18 cellular contexts compared by ENCODE assay signal in genomic region chr19:4832776-4833175, GRCh38. TPM values are rescaled to one million over a fixed set of nuclear protein-coding genes. Genes with fewer than 3 reads are reported as not detected.
DNase-seq lines count a peak whose midpoint lies in the region; ATAC-seq and TF ChIP-seq lines count a peak whose summit lies in the region.
"Had no signal": no experiment of that assay in that cellular context is flagged by ENCODE, and none has a peak within 500 bp of the region (broad histone marks: within the 10 kb centered on the region; RNA-seq: fewer than 3 reads in every experiment).

No MANE protein-coding gene starts in this region.

- CTCF ChIA-PET in Caco-2 (lab: Charles Lee): no interaction called here
- CTCF ChIA-PET in naive thymus-derived CD4-positive, alpha-beta T cell (lab: Charles Lee): interaction anchor here (0.8 kb wide), 1 partner anchor 41 kb away, joined by 5 read pairs; the partner anchor contains the start of gene FEM1A

- H3K27me3 Mint-ChIP-seq in CD14-positive monocyte (ENCODE audit: low read depth in 3 of 3): peaks cover 0 to 8% (median 0%) of the 10 kb centered on the region in 3 donors
- no peaks in the 10 kb centered on the region for H3K27me3 Mint-ChIP-seq in Caco-2 (ENCODE audit: insufficient read depth, unreplicated experiment)
- no peaks in the 10 kb centered on the region for H3K27me3 Mint-ChIP-seq in activated T-helper 1 cell treated with anti-CD3 and anti-CD28 coated beads, Interleukin-12 subunit alpha, Interleukin-12 subunit beta, Interleukin-2, Interleukin-4 antibody, amounts not matched to agents 30 ng/mL and 10 ng/mL and 1 ng/mL, durations not matched to agents 14 hours and 24 hours and 36 hours (ENCODE audit: insufficient read depth)
- H3K27me3 Mint-ChIP-seq in naive thymus-derived CD4-positive, alpha-beta T cell: no peaks in the 10 kb centered on the region

- intact Hi-C loops in CD14-positive monocyte (cut with micrococcal nuclease) (loop anchor here in 1 of 2 donors (5.0 kb wide), 1 partner anchor 35 kb away; the partner anchor contains the start of gene PLIN3), Caco-2 (cut with micrococcal nuclease; ENCODE audit: unreplicated experiment) (no loop called here), adrenal gland (cut with DNase I) (no loop called here)
- intact Hi-C loops in activated T-helper 1 cell treated with anti-CD3 and anti-CD28 coated beads, Interleukin-12 subunit alpha, Interleukin-12 subunit beta, Interleukin-2, Interleukin-4 antibody, amounts not matched to agents 30 ng/mL and 10 ng/mL and 1 ng/mL, durations not matched to agents 14 hours and 24 hours and 36 hours (cut with micrococcal nuclease): no loop called here
- intact Hi-C loops in naive thymus-derived CD4-positive, alpha-beta T cell (cut with micrococcal nuclease): no loop called here

- H3K4me1 Mint-ChIP-seq in CD14-positive monocyte (peaks cover 31% of the 10 kb centered on the region), Caco-2 (ENCODE audit: low read depth, unreplicated experiment) (peaks cover 10% of the 10 kb centered on the region)
- peaks cover 22% of the 10 kb centered on the region for H3K4me1 Mint-ChIP-seq in activated T-helper 1 cell treated with anti-CD3 and anti-CD28 coated beads, Interleukin-12 subunit alpha, Interleukin-12 subunit beta, Interleukin-2, Interleukin-4 antibody, amounts not matched to agents 30 ng/mL and 10 ng/mL and 1 ng/mL, durations not matched to agents 14 hours and 24 hours and 36 hours (ENCODE audit: low read depth)
- H3K4me1 Mint-ChIP-seq in naive thymus-derived CD4-positive, alpha-beta T cell: peaks cover 20 to 33% (median 25%) of the 10 kb centered on the region in 7 donors

- H3K9me3 Mint-ChIP-seq in CD14-positive monocyte (no peaks in the 10 kb centered on the region), Caco-2 (ENCODE audit: unreplicated experiment) (no peaks in the 10 kb centered on the region)
- H3K9me3 Mint-ChIP-seq in activated T-helper 1 cell treated with anti-CD3 and anti-CD28 coated beads, Interleukin-12 subunit alpha, Interleukin-12 subunit beta, Interleukin-2, Interleukin-4 antibody, amounts not matched to agents 30 ng/mL and 10 ng/mL and 1 ng/mL, durations not matched to agents 14 hours and 24 hours and 36 hours: no peaks in the 10 kb centered on the region
- no peaks in the 10 kb centered on the region for H3K9me3 Mint-ChIP-seq in naive thymus-derived CD4-positive, alpha-beta T cell

- TF ChIP-seq CTCF in CD14-positive monocyte (IDR thresholded peaks at IDR 0.05) (no peak), Caco-2 (IDR thresholded peaks at IDR 0.05; ENCODE audit: insufficient read depth in 1 of 2, low read depth in 1 of 2, low read length in 1 of 2, severe bottlenecking in 1 of 2, unreplicated experiment in 1 of 2) (no peak), adrenal gland (IDR thresholded peaks at IDR 0.05) (no peak)

- H3K27ac Mint-ChIP-seq in CD14-positive monocyte (peak overlapping the region in 5 of 7 donors; percentile 23 to 97 (median 70)), Caco-2 (ENCODE audit: unreplicated experiment) (no peak overlapping the region)
- peak overlapping the region; percentile 59 for H3K27ac Mint-ChIP-seq in activated T-helper 1 cell treated with anti-CD3 and anti-CD28 coated beads, Interleukin-12 subunit alpha, Interleukin-12 subunit beta, Interleukin-2, Interleukin-4 antibody, amounts not matched to agents 30 ng/mL and 10 ng/mL and 1 ng/mL, durations not matched to agents 14 hours and 24 hours and 36 hours
- H3K27ac Mint-ChIP-seq in naive thymus-derived CD4-positive, alpha-beta T cell: peak overlapping the region in 7 of 9 donors; percentile 32 to 96 (median 62)

- H3K36me3 Mint-ChIP-seq in CD14-positive monocyte (peaks cover 9 to 10% of the 10 kb centered on the region in 2 donors), Caco-2 (ENCODE audit: insufficient read depth, unreplicated experiment) (peaks cover 15% of the 10 kb centered on the region)
- peaks cover 12% of the 10 kb centered on the region for H3K36me3 Mint-ChIP-seq in activated T-helper 1 cell treated with anti-CD3 and anti-CD28 coated beads, Interleukin-12 subunit alpha, Interleukin-12 subunit beta, Interleukin-2, Interleukin-4 antibody, amounts not matched to agents 30 ng/mL and 10 ng/mL and 1 ng/mL, durations not matched to agents 14 hours and 24 hours and 36 hours (ENCODE audit: low read depth)
- peaks cover 0 to 13% (median 0%) of the 10 kb centered on the region in 5 donors for H3K36me3 Mint-ChIP-seq in naive thymus-derived CD4-positive, alpha-beta T cell

- no peak for DNase-seq in CD14-positive monocyte (ENCODE audit: low spot score)
- no peak for DNase-seq in Caco-2
- no peak for DNase-seq in activated T-helper 1 cell treated with anti-CD3 and anti-CD28 coated beads, Interleukin-12 subunit alpha, Interleukin-12 subunit beta, Interleukin-2, Interleukin-4 antibody, amounts not matched to agents 30 ng/mL and 10 ng/mL and 1 ng/mL, durations not matched to agents 14 hours and 24 hours and 36 hours (ENCODE audit: low spot score)
- DNase-seq in naive thymus-derived CD4-positive, alpha-beta T cell: no peak
- DNase-seq in adrenal gland: no peak
- no peak for DNase-seq in SK-N-DZ (ENCODE audit: low spot score)
- DNase-seq: AML-193; effector CD4-positive, alpha-beta T cell; heart right ventricle; islet precursor cell; NCI-H1694 treated with DMSO at 0.1 percent for 48 hours; NCI-H446 treated with DMSO at 0.1 percent for 48 hours; SHP77 treated with DMSO at 0.1 percent for 48 hours; sigmoid colon; T-helper 9 cell; testis had no signal

- H3K4me1 ChIP-seq in Caco-2 (peaks cover 6% of the 10 kb centered on the region; the same call in 1 of the 2 replicates), adrenal gland (replicated peaks in 1 of 2) (peaks cover 4 to 10% of the 10 kb centered on the region in 2 donors)
- H3K4me1 ChIP-seq in naive thymus-derived CD4-positive, alpha-beta T cell (ENCODE audit: control insufficient read depth in 2 of 2, insufficient read depth in 2 of 2, low read length in 2 of 2): peaks cover 4 to 16% of the 10 kb centered on the region in 2 donors

- no TSS peak for BruUV-seq in Caco-2 (replicated peaks; lab: Mats Ljungman, UMichigan)

- no peak for TF ChIP-seq POLR2A in adrenal gland (IDR thresholded peaks at IDR 0.05)

- H3K36me3 ChIP-seq in Caco-2 (ENCODE audit: control insufficient read depth, insufficient read depth, low read length) (no peaks in the 10 kb centered on the region), adrenal gland (replicated peaks in 1 of 2) (no peaks in the 10 kb centered on the region)
- peaks cover 0 to 6% (median 0%) of the 10 kb centered on the region in 3 experiments for H3K36me3 ChIP-seq in naive thymus-derived CD4-positive, alpha-beta T cell (ENCODE audit: control insufficient read depth in 2 of 3, insufficient read depth in 3 of 3, low read length in 3 of 3)

- 73 to 89% (median 86%) methylated on average over 5 of the region's 5 CpGs for WGBS in adrenal gland, 4 donors

- no peak overlapping the region for H3K27ac ChIP-seq in naive thymus-derived CD4-positive, alpha-beta T cell (ENCODE audit: low read depth, low read length)
- no peak overlapping the region for H3K27ac ChIP-seq in adrenal gland
- H3K27ac ChIP-seq: testis had no signal

- H3K9me3 ChIP-seq in Caco-2 (no peaks in the 10 kb centered on the region), adrenal gland (replicated peaks in 1 of 3) (no peaks in the 10 kb centered on the region)
- no peaks in the 10 kb centered on the region for H3K9me3 ChIP-seq in naive thymus-derived CD4-positive, alpha-beta T cell (ENCODE audit: control insufficient read depth in 2 of 3, low read length in 3 of 3)
- H3K9me3 ChIP-seq: heart right ventricle, neutrophil, sigmoid colon, testis had no signal

- POLR2A ChIA-PET in Caco-2 (lab: Charles Lee): no interaction called here
- POLR2A ChIA-PET in naive thymus-derived CD4-positive, alpha-beta T cell (lab: Charles Lee): no interaction called here

- no peak for ATAC-seq in naive thymus-derived CD4-positive, alpha-beta T cell
- no peak for ATAC-seq in GM21576 (IDR thresholded peaks at IDR 0.05; ENCODE audit: unreplicated experiment)

- H3K4me3 ChIP-seq in Caco-2 (ENCODE audit: low read depth, low read length) (no peak overlapping the region), adrenal gland (no peak overlapping the region)
- H3K4me3 ChIP-seq in naive thymus-derived CD4-positive, alpha-beta T cell (ENCODE audit: low read length): no peak overlapping the region

- H3K27me3 ChIP-seq in Caco-2 (replicated peaks; ENCODE audit: control insufficient read depth, insufficient read depth, low read length): no peaks in the 10 kb centered on the region
- no peaks in the 10 kb centered on the region for H3K27me3 ChIP-seq in naive thymus-derived CD4-positive, alpha-beta T cell (ENCODE audit: control insufficient read depth in 2 of 2, insufficient read depth in 2 of 2, low read length in 2 of 2)
- no peaks in the 10 kb centered on the region for H3K27me3 ChIP-seq in adrenal gland
- H3K27me3 ChIP-seq: heart right ventricle, neutrophil, sigmoid colon, testis had no signal

- H3K4me3 Mint-ChIP-seq in CD14-positive monocyte (no peak overlapping the region), Caco-2 (ENCODE audit: unreplicated experiment) (peak overlapping the region; percentile 19)
- peak overlapping the region; percentile 70 for H3K4me3 Mint-ChIP-seq in activated T-helper 1 cell treated with anti-CD3 and anti-CD28 coated beads, Interleukin-12 subunit alpha, Interleukin-12 subunit beta, Interleukin-2, Interleukin-4 antibody, amounts not matched to agents 30 ng/mL and 10 ng/mL and 1 ng/mL, durations not matched to agents 14 hours and 24 hours and 36 hours
- H3K4me3 Mint-ChIP-seq in naive thymus-derived CD4-positive, alpha-beta T cell: peak overlapping the region; percentile 20 to 99 (median 66)

RNA-seq across cellular contexts. Expression of gene TICAM1, which starts 1.3 kb away (rescaled TPM):
- polyA plus RNA-seq in CD14-positive monocyte (1 to 10 TPM; 5.9 to 9.2 TPM), adrenal gland (1 to 10 TPM; 1.9 to 9.3 (median 7.4) TPM)
- total RNA-seq in Caco-2 (2022) (6.0 and 7.5 TPM in 2 replicates), adrenal gland (10 to 100 TPM in 1 of 8 donors, 1 to 10 TPM in 7; 1.9 to 12.0 (median 6.8) TPM)
- total RNA-seq in activated T-helper 1 cell treated with anti-CD3 and anti-CD28 coated beads, Interleukin-12 subunit alpha, Interleukin-12 subunit beta, Interleukin-2, Interleukin-4 antibody, amounts not matched to agents 30 ng/mL and 10 ng/mL and 1 ng/mL, durations not matched to agents 14 hours and 24 hours and 36 hours: 31.2 and 33.3 TPM in 2 replicates
- 10 to 100 TPM; 12.5 to 28.4 (median 16.5) TPM for total RNA-seq in naive thymus-derived CD4-positive, alpha-beta T cell
- polyA plus RNA-seq in naive thymus-derived CD4-positive, alpha-beta T cell: 10 to 100 TPM in 1 of 2 donors, 1 to 10 TPM in 1; 3.8 to 14.3 TPM
- 0.42 and 0.79 TPM in 2 replicates for polyA plus RNA-seq in SK-N-DZ (2014; cell fraction: cytosol; rRNA removed)
- polyA plus RNA-seq in SK-N-DZ (2014; cell fraction: nucleus; rRNA removed): 0.21 and 0.35 TPM in 2 replicates

RNA-seq across cellular contexts. Expression of gene PLIN3, which starts 34.7 kb away (rescaled TPM):
- polyA plus RNA-seq in CD14-positive monocyte (100 to 1,000 TPM; 138 to 151 TPM), adrenal gland (10 to 100 TPM; 21.3 to 59.2 (median 32.3) TPM)
- total RNA-seq in Caco-2 (2022) (60.2 and 63.8 TPM in 2 replicates), adrenal gland (100 to 1,000 TPM in 6 of 8 donors, 10 to 100 TPM in 2; 64.9 to 181 (median 109) TPM)
- 33.1 and 33.2 TPM in 2 replicates for total RNA-seq in activated T-helper 1 cell treated with anti-CD3 and anti-CD28 coated beads, Interleukin-12 subunit alpha, Interleukin-12 subunit beta, Interleukin-2, Interleukin-4 antibody, amounts not matched to agents 30 ng/mL and 10 ng/mL and 1 ng/mL, durations not matched to agents 14 hours and 24 hours and 36 hours
- 10 to 100 TPM; 12.8 to 38.2 (median 32.0) TPM for total RNA-seq in naive thymus-derived CD4-positive, alpha-beta T cell
- 10 to 100 TPM; 22.1 to 33.1 TPM for polyA plus RNA-seq in naive thymus-derived CD4-positive, alpha-beta T cell
- polyA plus RNA-seq in SK-N-DZ (2014; cell fraction: cytosol; rRNA removed): 13.2 and 19.5 TPM in 2 replicates
- polyA plus RNA-seq in SK-N-DZ (2014; cell fraction: nucleus; rRNA removed): 4.6 and 5.0 TPM in 2 replicates

RNA-seq across cellular contexts. Expression of gene FEM1A, which starts 41.2 kb away (rescaled TPM):
- 1 to 10 TPM; 2.1 to 2.4 TPM for polyA plus RNA-seq in CD14-positive monocyte
- total RNA-seq in Caco-2 (2022): 12.9 and 13.4 TPM in 2 replicates
- 23.8 and 24.8 TPM in 2 replicates for total RNA-seq in activated T-helper 1 cell treated with anti-CD3 and anti-CD28 coated beads, Interleukin-12 subunit alpha, Interleukin-12 subunit beta, Interleukin-2, Interleukin-4 antibody, amounts not matched to agents 30 ng/mL and 10 ng/mL and 1 ng/mL, durations not matched to agents 14 hours and 24 hours and 36 hours
- 10 to 100 TPM; 10.2 to 17.2 (median 14.4) TPM for total RNA-seq in naive thymus-derived CD4-positive, alpha-beta T cell
- 1 to 10 TPM; 2.4 to 6.3 TPM for polyA plus RNA-seq in naive thymus-derived CD4-positive, alpha-beta T cell
- total RNA-seq in adrenal gland: 10 to 100 TPM; 11.0 to 25.8 (median 18.1) TPM
- 1 to 10 TPM; 3.6 to 5.9 (median 4.3) TPM for polyA plus RNA-seq in adrenal gland
- polyA plus RNA-seq in SK-N-DZ (2014; cell fraction: cytosol; rRNA removed): 7.9 and 10.7 TPM in 2 replicates
- polyA plus RNA-seq in SK-N-DZ (2014; cell fraction: nucleus; rRNA removed): 4.9 and 5.0 TPM in 2 replicates

Comparison
In these comparisons a context has a peak if more than half of its experiments do, and no peak if none do; other contexts are left out.
1. H3K4me3 Mint-ChIP-seq: peak in Caco-2 (single experiment), activated T-helper 1 cell treated with anti-CD3 and anti-CD28 coated beads, Interleukin-12 subunit alpha, Interleukin-12 subunit beta, Interleukin-2, Interleukin-4 antibody, amounts not matched to agents 30 ng/mL and 10 ng/mL and 1 ng/mL, durations not matched to agents 14 hours and 24 hours and 36 hours (single experiment) and naive thymus-derived CD4-positive, alpha-beta T cell (10 of 10); none in CD14-positive monocyte (0 of 2).